In the genomic region with DNA sequence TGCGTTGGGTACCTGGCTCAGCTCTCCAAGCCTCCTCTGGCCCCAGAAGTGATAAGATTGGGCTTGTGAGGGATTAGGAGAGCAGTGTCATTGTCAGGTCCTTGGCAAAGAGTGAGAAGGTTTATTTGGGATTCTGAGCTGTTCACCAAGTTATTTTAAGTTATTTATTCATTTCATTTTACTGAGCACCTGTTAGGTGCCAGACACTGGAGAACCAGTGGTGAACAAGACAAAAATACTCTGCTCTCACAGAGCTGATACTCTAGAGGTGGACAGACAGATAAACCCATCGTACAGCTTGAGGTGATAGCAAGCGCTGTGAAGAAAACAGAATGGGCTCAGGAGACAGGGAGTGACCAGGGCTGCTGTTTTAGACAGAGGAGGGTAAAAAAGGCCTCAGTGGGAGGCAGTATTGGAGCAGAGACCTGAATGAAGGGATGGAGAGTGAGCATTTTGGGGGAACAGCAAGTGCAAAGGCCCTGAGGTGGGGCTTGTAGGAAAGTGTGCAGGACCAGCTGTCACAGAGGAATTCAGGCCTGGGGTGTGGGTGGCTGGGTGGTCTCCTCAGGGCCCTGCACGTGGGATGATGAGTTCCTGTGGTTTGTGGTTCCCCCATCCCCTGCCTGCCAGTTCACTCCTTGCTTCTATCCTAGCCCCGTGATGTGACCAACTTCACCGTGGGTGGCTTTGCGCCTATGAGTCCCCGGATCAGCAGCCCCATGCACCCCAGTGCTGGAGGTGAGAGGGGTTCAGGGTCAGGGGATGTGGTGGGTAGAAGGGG, we compare ENCODE assay signal across 24 cellular contexts. TPM values are rescaled to one million over a fixed set of nuclear protein-coding genes. Genes with fewer than 3 reads are reported as not detected.
DNase-seq lines count a peak whose midpoint lies in the region; ATAC-seq and TF ChIP-seq lines count a peak whose summit lies in the region.
"Had no signal": no experiment of that assay in that cellular context is flagged by ENCODE, and none has a peak within 500 bp of the region (broad histone marks: within the 10 kb centered on the region; RNA-seq: fewer than 3 reads in every experiment).

No MANE protein-coding gene starts in this region.

- H3K14ac ChIP-seq in IMR-90 (replicated peaks; ENCODE audit: low read depth, low read length), result no peak overlapping the region

- H2BK120ac ChIP-seq in IMR-90 (ENCODE audit: low read depth, low read length), result no peak overlapping the region

- H4K91ac ChIP-seq in IMR-90 (ENCODE audit: insufficient read depth, low read depth, low read length), result no peak overlapping the region

- no peak overlapping the region for H2BK15ac ChIP-seq in IMR-90 (ENCODE audit: low read depth, low read length)

- H3K4me3 ChIP-seq in IMR-90 (ENCODE audit: insufficient read depth, low read depth, low read length), result no peak overlapping the region
- no peak overlapping the region for H3K4me3 ChIP-seq in spleen
- H3K4me3 ChIP-seq: heart left ventricle, psoas muscle, skin epidermis had no signal

- 100% methylated on average over 2 of the region's 8 CpGs; no CpG with 5 or more reads in 1 of the 2 experiments for WGBS in IMR-90 (ENCODE audit: extremely low coverage in 2 of 2, insufficient read length in 1 of 2), 2 experiments
- WGBS in spleen, 5 donors, result 72 to 76% (median 73%) methylated on average over 4 to 8 of the region's 8 CpGs

- no peak overlapping the region for H2BK20ac ChIP-seq in IMR-90 (ENCODE audit: low read depth, low read length)

- no peak overlapping the region for H2BK5ac ChIP-seq in IMR-90 (ENCODE audit: low read depth, low read length, poor library complexity, severe bottlenecking)

- no peak overlapping the region for H2AK5ac ChIP-seq in IMR-90 (ENCODE audit: low read depth, low read length)

- H3K9me3 ChIP-seq in IMR-90 (ENCODE audit: control insufficient read depth, insufficient read depth, low read length) (no peaks in the 10 kb centered on the region), spleen (no peaks in the 10 kb centered on the region)
- H3K9me3 ChIP-seq: heart left ventricle, psoas muscle had no signal

- no peak for ATAC-seq in IMR-90 (ENCODE audit: low read depth)
- no peak for ATAC-seq in stimulated activated effector memory CD8-positive, alpha-beta T cell treated with anti-CD3 and anti-CD28 coated beads, Interleukin-12 subunit alpha, Interleukin-12 subunit beta, amount 100 ng/mL, for 72 hours
- ATAC-seq: psoas muscle had no signal

- H3K27ac ChIP-seq in IMR-90 (ENCODE audit: insufficient read depth, low read length), result no peak overlapping the region
- no peak overlapping the region for H3K27ac ChIP-seq in spleen
- H3K27ac ChIP-seq: heart left ventricle, psoas muscle, skin epidermis had no signal

- H3K4me3 Mint-ChIP-seq in activated CD4-positive, alpha-beta T cell treated with anti-CD3 and anti-CD28 coated beads, Interleukin-2, amount 10 ng/mL, durations not matched to agents 7 days and 5 days, result no peak overlapping the region
- no peak overlapping the region for H3K4me3 Mint-ChIP-seq in dendritic cell treated with granulocyte-macrophage colony-stimulating factor and Interleukin-4, amounts not matched to agents 40 ng/mL and 50 ng/mL, for 4 days
- no peak overlapping the region for H3K4me3 Mint-ChIP-seq in stimulated activated effector memory CD8-positive, alpha-beta T cell treated with anti-CD3 and anti-CD28 coated beads, Interleukin-12 subunit alpha, Interleukin-12 subunit beta, amount 100 ng/mL, for 72 hours
- H3K4me3 Mint-ChIP-seq: mesothelial cell of epicardium had no signal

- no peak overlapping the region for H4K8ac ChIP-seq in IMR-90 (ENCODE audit: low read depth in 2 of 2, low read length in 2 of 2)

- H3K56ac ChIP-seq in IMR-90 (ENCODE audit: extremely low read depth, insufficient read depth, low read length), result no peak overlapping the region

- H3K4me1 ChIP-seq in IMR-90 (ENCODE audit: control insufficient read depth, insufficient read depth, low read length) (no peaks in the 10 kb centered on the region), spleen (no peaks in the 10 kb centered on the region)
- H3K4me1 ChIP-seq: psoas muscle had no signal

- no peak overlapping the region for H3K4me2 ChIP-seq in IMR-90 (ENCODE audit: low read depth, low read length)

- no peaks in the 10 kb centered on the region for H3K27me3 Mint-ChIP-seq in activated CD4-positive, alpha-beta T cell treated with anti-CD3 and anti-CD28 coated beads, Interleukin-2, amount 10 ng/mL, durations not matched to agents 7 days and 5 days
- no peaks in the 10 kb centered on the region for H3K27me3 Mint-ChIP-seq in dendritic cell treated with granulocyte-macrophage colony-stimulating factor and Interleukin-4, amounts not matched to agents 40 ng/mL and 50 ng/mL, for 4 days

- no peak overlapping the region for H4K5ac ChIP-seq in IMR-90 (ENCODE audit: low read depth, low read length)

- TF ChIP-seq CTCF in IMR-90 (conservative IDR thresholded peaks at IDR 0.05; ENCODE audit: low read depth, low read length), result no peak
- no peak for TF ChIP-seq CTCF in spleen (IDR thresholded peaks at IDR 0.05 in 8 of 11, conservative IDR thresholded peaks at IDR 0.05 in 3 of 11)

- H3K9ac ChIP-seq in IMR-90 (ENCODE audit: low read depth, low read length), result no peak overlapping the region

- H2AK9ac ChIP-seq in IMR-90 (replicated peaks; ENCODE audit: low read depth, low read length, poor library complexity), result peak overlapping the region; percentile 66

- CTCF ChIA-PET in activated CD4-positive, alpha-beta T cell treated with anti-CD3 and anti-CD28 coated beads, Interleukin-2, amount 10 ng/mL, durations not matched to agents 7 days and 5 days (lab: Charles Lee), result no interaction called here
- CTCF ChIA-PET in IMR-90 (lab: Yijun Ruan, JAX), result interaction anchor here (0.5 kb wide), 1 partner anchor 53 kb away, joined by 4 read pairs; no protein-coding TSS in a partner anchor

- H3K18ac ChIP-seq in IMR-90 (ENCODE audit: low read depth, low read length), result no peak overlapping the region

- peaks cover 2% of the 10 kb centered on the region; the same call in 1 of the 2 replicates for H3K9me1 ChIP-seq in IMR-90 (ENCODE audit: insufficient read depth, low read length)

- H3K36me3 ChIP-seq in IMR-90 (ENCODE audit: control insufficient read depth, insufficient read depth, low read length) (peaks cover 91% of the 10 kb centered on the region), spleen (peaks cover 8 to 100% (median 93%) of the 10 kb centered on the region in 6 donors)

- in situ Hi-C loops in IMR-90 (cut with MboI; ENCODE audit: low sequenced_read_pairs), result no loop called here

- H3K4ac ChIP-seq in IMR-90 (ENCODE audit: low read depth, low read length), result no peak overlapping the region

- dilution Hi-C loops in IMR-90 (cut with HindIII; ENCODE audit: low sequenced_read_pairs, unreplicated experiment), result no loop called here

- H3K79me1 ChIP-seq in IMR-90 (ENCODE audit: low read depth in 1 of 2, low read length in 2 of 2), result peaks cover 13% of the 10 kb centered on the region in 2 experiments; a peak in 3 of 4 replicates

- POLR2A ChIA-PET in activated CD4-positive, alpha-beta T cell treated with anti-CD3 and anti-CD28 coated beads, Interleukin-2, amount 10 ng/mL, durations not matched to agents 7 days and 5 days (lab: Charles Lee), result no interaction called here
- POLR2A ChIA-PET in IMR-90 (lab: Charles Lee; ENCODE audit: unreplicated experiment), result no interaction called here

- no peak overlapping the region for H3K23ac ChIP-seq in IMR-90 (ENCODE audit: low read depth, low read length)

- intact Hi-C loops in IMR-90 (cut with micrococcal nuclease) (no loop called here), spleen (cut with DNase I; ENCODE audit: low total_unique reads) (no loop called here)
- intact Hi-C loops in dendritic cell treated with granulocyte-macrophage colony-stimulating factor and Interleukin-4, amounts not matched to agents 40 ng/mL and 50 ng/mL, for 4 days (cut with micrococcal nuclease), result no loop called here

- no peak for DNase-seq in activated CD4-positive, alpha-beta T cell treated with anti-CD3 and anti-CD28 coated beads, Interleukin-2, amount 10 ng/mL, durations not matched to agents 7 days and 5 days
- DNase-seq in activated CD4-positive, alpha-beta T cell treated with anti-CD3 and anti-CD28 coated beads, Interleukin-2, amount 50 U/mL, for 48 hours, result no peak
- DNase-seq in IMR-90 (no peak), spleen (no peak), D341Med (ENCODE audit: low spot score) (no peak)
- no peak for DNase-seq in stimulated activated effector memory CD8-positive, alpha-beta T cell treated with anti-CD3 and anti-CD28 coated beads, Interleukin-12 subunit alpha, Interleukin-12 subunit beta, amount 100 ng/mL, for 72 hours (ENCODE audit: low spot score in 2 of 2)
- no peak for DNase-seq in stimulated activated CD4-positive, alpha-beta T cell treated with anti-CD3 and anti-CD28 coated beads, Interleukin-4, amount 100 ng/mL, for 24 hours
- DNase-seq: activated CD8-positive, alpha-beta memory T cell treated with anti-CD3 and anti-CD28 coated beads, Interleukin-2, amount 50 U/mL, for 4 hours; cortex of kidney; heart left ventricle; NCI-H1436 treated with DMSO at 0.1 percent for 48 hours; NCI-H2171 treated with DMSO at 0.1 percent for 48 hours; NCI-H69 had no signal

- H3K4me1 Mint-ChIP-seq in activated CD4-positive, alpha-beta T cell treated with anti-CD3 and anti-CD28 coated beads, Interleukin-2, amount 10 ng/mL, durations not matched to agents 7 days and 5 days, result peaks cover 7% of the 10 kb centered on the region
- H3K4me1 Mint-ChIP-seq in dendritic cell treated with granulocyte-macrophage colony-stimulating factor and Interleukin-4, amounts not matched to agents 40 ng/mL and 50 ng/mL, for 4 days (ENCODE audit: low read depth), result peaks cover 7% of the 10 kb centered on the region
- peaks cover 32% of the 10 kb centered on the region for H3K4me1 Mint-ChIP-seq in stimulated activated effector memory CD8-positive, alpha-beta T cell treated with anti-CD3 and anti-CD28 coated beads, Interleukin-12 subunit alpha, Interleukin-12 subunit beta, amount 100 ng/mL, for 72 hours
- H3K4me1 Mint-ChIP-seq: mesothelial cell of epicardium had no signal

- peak overlapping the region; percentile 21 for H3K27ac Mint-ChIP-seq in activated CD4-positive, alpha-beta T cell treated with anti-CD3 and anti-CD28 coated beads, Interleukin-2, amount 10 ng/mL, durations not matched to agents 7 days and 5 days
- peak overlapping the region; percentile 16 for H3K27ac Mint-ChIP-seq in dendritic cell treated with granulocyte-macrophage colony-stimulating factor and Interleukin-4, amounts not matched to agents 40 ng/mL and 50 ng/mL, for 4 days
- H3K27ac Mint-ChIP-seq in stimulated activated effector memory CD8-positive, alpha-beta T cell treated with anti-CD3 and anti-CD28 coated beads, Interleukin-12 subunit alpha, Interleukin-12 subunit beta, amount 100 ng/mL, for 72 hours, result peak overlapping the region; percentile 88
- H3K27ac Mint-ChIP-seq: mesothelial cell of epicardium had no signal

- TF ChIP-seq POLR2A in IMR-90 (IDR thresholded peaks at IDR 0.05; ENCODE audit: low read depth, low read length), result no peak
- no peak for TF ChIP-seq POLR2A in spleen (IDR thresholded peaks at IDR 0.05)

- H3K9me3 Mint-ChIP-seq in activated CD4-positive, alpha-beta T cell treated with anti-CD3 and anti-CD28 coated beads, Interleukin-2, amount 10 ng/mL, durations not matched to agents 7 days and 5 days, result no peaks in the 10 kb centered on the region
- no peaks in the 10 kb centered on the region for H3K9me3 Mint-ChIP-seq in dendritic cell treated with granulocyte-macrophage colony-stimulating factor and Interleukin-4, amounts not matched to agents 40 ng/mL and 50 ng/mL, for 4 days
- no peaks in the 10 kb centered on the region for H3K9me3 Mint-ChIP-seq in stimulated activated effector memory CD8-positive, alpha-beta T cell treated with anti-CD3 and anti-CD28 coated beads, Interleukin-12 subunit alpha, Interleukin-12 subunit beta, amount 100 ng/mL, for 72 hours
- H3K9me3 Mint-ChIP-seq: mesothelial cell of epicardium had no signal

- no peak overlapping the region for H2AFZ ChIP-seq in IMR-90 (replicated peaks; ENCODE audit: low read length, poor library complexity)

- no peaks in the 10 kb centered on the region for H3K27me3 ChIP-seq in IMR-90 (ENCODE audit: control insufficient read depth, insufficient read depth, low read length)
- no peaks in the 10 kb centered on the region for H3K27me3 ChIP-seq in spleen (replicated peaks in 1 of 7)
- H3K27me3 ChIP-seq: heart left ventricle had no signal

- peaks cover 12% of the 10 kb centered on the region for H4K20me1 ChIP-seq in IMR-90 (ENCODE audit: insufficient read depth, low read length)

- peaks cover 56% of the 10 kb centered on the region for H3K36me3 Mint-ChIP-seq in activated CD4-positive, alpha-beta T cell treated with anti-CD3 and anti-CD28 coated beads, Interleukin-2, amount 10 ng/mL, durations not matched to agents 7 days and 5 days (ENCODE audit: low read depth)
- H3K36me3 Mint-ChIP-seq in dendritic cell treated with granulocyte-macrophage colony-stimulating factor and Interleukin-4, amounts not matched to agents 40 ng/mL and 50 ng/mL, for 4 days (ENCODE audit: low read depth), result peaks cover 100% of the 10 kb centered on the region
- H3K36me3 Mint-ChIP-seq in stimulated activated effector memory CD8-positive, alpha-beta T cell treated with anti-CD3 and anti-CD28 coated beads, Interleukin-12 subunit alpha, Interleukin-12 subunit beta, amount 100 ng/mL, for 72 hours, result peaks cover 94% of the 10 kb centered on the region

- BruUV-seq in IMR-90 (replicated peaks; lab: Mats Ljungman, UMichigan), result no TSS peak

- TF ChIP-seq RAD21 in IMR-90 (IDR thresholded peaks at IDR 0.05; ENCODE audit: low read length), result no peak

RNA-seq across cellular contexts. Expression of a gene that starts 8.7 kb away (rescaled TPM):
- 10 to 100 TPM; 45.7 to 56.8 TPM for total RNA-seq in activated CD4-positive, alpha-beta T cell treated with anti-CD3 and anti-CD28 coated beads, Interleukin-2, amount 10 ng/mL, durations not matched to agents 7 days and 5 days
- total RNA-seq in IMR-90 (2012; rRNA removed), result 52.0 and 53.3 TPM in 2 replicates
- polyA plus RNA-seq in IMR-90 (2012; rRNA removed), result 76.8 and 89.9 TPM in 2 replicates
- 74.3 and 78.9 TPM in 2 replicates for polyA plus RNA-seq in IMR-90 (2012; cell fraction: cytosol; rRNA removed)
- 86.9 and 89.0 TPM in 2 replicates for polyA plus RNA-seq in IMR-90 (2012; cell fraction: nucleus; rRNA removed; ENCODE audit: low replicate concordance)
- total RNA-seq in spleen, result 10 to 100 TPM; 30.3 to 51.5 (median 41.8) TPM
- polyA plus RNA-seq in spleen, result 10 to 100 TPM; 36.2 to 46.0 (median 40.7) TPM

RNA-seq across cellular contexts. Expression of a gene that starts 26.6 kb away (rescaled TPM):
- 100 to 1,000 TPM; 144 to 150 TPM for total RNA-seq in activated CD4-positive, alpha-beta T cell treated with anti-CD3 and anti-CD28 coated beads, Interleukin-2, amount 10 ng/mL, durations not matched to agents 7 days and 5 days
- total RNA-seq in IMR-90 (2012; rRNA removed) (75.3 and 86.9 TPM in 2 replicates), spleen (100 to 1,000 TPM; 103 to 125 (median 108) TPM)
- polyA plus RNA-seq in IMR-90 (2012; rRNA removed) (116 and 117 TPM in 2 replicates), spleen (100 to 1,000 TPM in 2 of 3 donors, 10 to 100 TPM in 1; 95.8 to 225 (median 198) TPM)
- polyA plus RNA-seq in IMR-90 (2012; cell fraction: cytosol; rRNA removed), result 63.8 and 73.5 TPM in 2 replicates
- polyA plus RNA-seq in IMR-90 (2012; cell fraction: nucleus; rRNA removed; ENCODE audit: low replicate concordance), result 407 and 458 TPM in 2 replicates

RNA-seq across cellular contexts. Expression of a gene that starts 26.8 kb away (rescaled TPM):
- total RNA-seq in activated CD4-positive, alpha-beta T cell treated with anti-CD3 and anti-CD28 coated beads, Interleukin-2, amount 10 ng/mL, durations not matched to agents 7 days and 5 days, result under 1 TPM in 1 of 2 experiments, not detected in 1; 0.35 TPM
- 0.28 and 0.36 TPM in 2 replicates for total RNA-seq in IMR-90 (2012; rRNA removed)
- polyA plus RNA-seq in IMR-90 (2012; rRNA removed), result 1.3 and 1.9 TPM in 2 replicates
- 1.3 and 1.4 TPM in 2 replicates for polyA plus RNA-seq in IMR-90 (2012; cell fraction: cytosol; rRNA removed)
- polyA plus RNA-seq in IMR-90 (2012; cell fraction: nucleus; rRNA removed; ENCODE audit: low replicate concordance), result 0.34 and 0.40 TPM in 2 replicates
- total RNA-seq in spleen, result under 1 TPM in 2 of 7 donors, not detected in 5; 0.16 to 0.27 TPM
- polyA plus RNA-seq in spleen, result under 1 TPM; 0.52 to 0.68 (median 0.58) TPM
- total RNA-seq: heart left ventricle, left lobe of liver, subcutaneous adipose tissue, ureter had no signal
- polyA plus RNA-seq: adipose tissue, heart left ventricle had no signal

RNA-seq across cellular contexts. Expression of a gene that starts 36.2 kb away (rescaled TPM):
- 1,000 to 10,000 TPM; 2,465 to 3,009 TPM for total RNA-seq in activated CD4-positive, alpha-beta T cell treated with anti-CD3 and anti-CD28 coated beads, Interleukin-2, amount 10 ng/mL, durations not matched to agents 7 days and 5 days
- 320 and 410 TPM in 2 replicates for total RNA-seq in IMR-90 (2012; rRNA removed)
- 3,500 and 3,524 TPM in 2 replicates for polyA plus RNA-seq in IMR-90 (2012; rRNA removed)
- 4,203 and 4,770 TPM in 2 replicates for polyA plus RNA-seq in IMR-90 (2012; cell fraction: cytosol; rRNA removed)
- 1,551 and 1,592 TPM in 2 replicates for polyA plus RNA-seq in IMR-90 (2012; cell fraction: nucleus; rRNA removed; ENCODE audit: low replicate concordance)
- 1,000 to 10,000 TPM; 1,378 to 2,109 (median 1,598) TPM for total RNA-seq in spleen
- 1,000 to 10,000 TPM; 5,364 to 5,747 (median 5,635) TPM for polyA plus RNA-seq in spleen

RNA-seq across cellular contexts. Expression of a gene that starts 43.0 kb away (rescaled TPM):
- total RNA-seq in activated CD4-positive, alpha-beta T cell treated with anti-CD3 and anti-CD28 coated beads, Interleukin-2, amount 10 ng/mL, durations not matched to agents 7 days and 5 days, result not detected
- total RNA-seq in IMR-90 (2012; rRNA removed) (not detected in 2 replicates), spleen (not detected)
- polyA plus RNA-seq in IMR-90 (2012; rRNA removed) (not detected in 2 replicates), spleen (not detected)
- not detected in 2 replicates for polyA plus RNA-seq in IMR-90 (2012; cell fraction: cytosol; rRNA removed)
- polyA plus RNA-seq in IMR-90 (2012; cell fraction: nucleus; rRNA removed; ENCODE audit: low replicate concordance), result not detected in 2 replicates
- total RNA-seq: A673, endothelial cell of umbilical vein, heart left ventricle, left lobe of liver, psoas muscle, subcutaneous adipose tissue, ureter had no signal
- polyA plus RNA-seq: adipose tissue, BJ, endothelial cell of umbilical vein, heart left ventricle, psoas muscle had no signal

Comparison
In these comparisons a context has a peak if more than half of its experiments do, and no peak if none do; other contexts are left out.
1. H3K27ac Mint-ChIP-seq: peak in every context shown above with its lines; median percentile 88 in stimulated activated effector memory CD8-positive, alpha-beta T cell treated with anti-CD3 and anti-CD28 coated beads, Interleukin-12 subunit alpha, Interleukin-12 subunit beta, amount 100 ng/mL, for 72 hours; 21 in activated CD4-positive, alpha-beta T cell treated with anti-CD3 and anti-CD28 coated beads, Interleukin-2, amount 10 ng/mL, durations not matched to agents 7 days and 5 days; 16 in dendritic cell treated with granulocyte-macrophage colony-stimulating factor and Interleukin-4, amounts not matched to agents 40 ng/mL and 50 ng/mL, for 4 days.